In the genomic region with DNA sequence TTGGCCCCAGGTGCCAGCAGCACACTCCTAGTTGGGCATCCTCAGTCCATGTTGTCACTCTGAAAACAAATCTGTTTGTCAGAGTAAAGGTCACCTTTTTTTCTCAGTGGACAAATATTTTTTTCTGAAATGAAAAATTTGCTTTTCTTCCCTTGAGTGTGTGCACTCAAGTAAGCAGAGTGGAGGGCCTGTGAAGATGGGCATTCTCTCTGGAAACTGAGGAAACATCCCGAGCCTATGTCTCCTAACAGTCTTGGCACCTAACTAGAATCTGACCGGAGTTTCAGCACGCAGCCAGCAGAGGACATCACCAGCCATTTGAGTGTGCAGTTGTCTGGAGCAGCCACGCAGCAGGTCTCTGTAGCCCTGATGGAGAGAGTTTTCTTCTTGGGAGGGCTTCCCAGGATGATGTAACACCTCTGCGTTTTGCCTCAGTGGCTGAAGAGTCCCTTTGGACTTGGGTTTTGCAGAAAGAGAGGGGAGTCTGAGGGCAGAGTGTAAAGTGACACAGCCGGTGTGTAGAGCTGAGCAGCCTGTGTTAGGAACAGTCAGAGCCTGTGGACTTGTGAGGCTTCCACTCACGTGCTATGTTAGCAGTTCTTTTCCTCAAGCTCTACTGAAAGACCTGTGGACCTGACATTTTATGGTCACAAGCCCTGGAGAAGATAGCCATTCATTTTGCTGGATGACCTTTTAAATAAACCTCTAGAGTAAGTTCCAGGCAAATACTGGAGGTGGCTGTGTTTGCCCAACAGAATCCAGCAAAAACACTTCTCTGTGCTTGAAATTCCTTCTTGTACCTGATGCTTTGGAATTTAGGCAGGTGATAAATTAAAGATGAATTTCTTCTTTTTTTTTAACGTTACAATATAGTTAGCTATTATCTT, we compare ENCODE assay signal across 11 cellular contexts. TPM values are rescaled to one million over a fixed set of nuclear protein-coding genes. Genes with fewer than 3 reads are reported as not detected.
DNase-seq lines count a peak whose midpoint lies in the region; ATAC-seq and TF ChIP-seq lines count a peak whose summit lies in the region.
"Had no signal": no experiment of that assay in that cellular context is flagged by ENCODE, and none has a peak within 500 bp of the region (broad histone marks: within the 10 kb centered on the region; RNA-seq: fewer than 3 reads in every experiment).

No MANE protein-coding gene starts in this region.

- TF ChIP-seq CTCF in VCaP (conservative IDR thresholded peaks at IDR 0.05), result peak; percentile 68
- no peak for TF ChIP-seq CTCF in progenitor cell of endocrine pancreas (IDR thresholded peaks at IDR 0.05; ENCODE audit: unreplicated experiment)

- H3K27ac ChIP-seq in VCaP, result peak overlapping the region; percentile 97

- DNase-seq in D341Med (ENCODE audit: low spot score) (peak; percentile 58), head of caudate nucleus (peak in 39 of 42 donors; percentile 32 to 85 (median 59)), progenitor cell of endocrine pancreas (ENCODE audit: low spot score, unreplicated experiment) (no peak)
- no peak for DNase-seq in activated CD4-positive, CD25-positive, alpha-beta regulatory T cell (lab: John Stamatoyannopoulos, UW)
- DNase-seq in naive thymus-derived CD8-positive, alpha-beta T cell, result no peak
- DNase-seq: activated naive CD8-positive, alpha-beta T cell treated with anti-CD3 and anti-CD28 coated beads for 36 hours; SW 1271 had no signal

- peaks cover 1% of the 10 kb centered on the region for H3K36me3 Mint-ChIP-seq in progenitor cell of endocrine pancreas (ENCODE audit: insufficient read depth)
- peaks cover 3 to 62% (median 19%) of the 10 kb centered on the region in 3 donors for H3K36me3 Mint-ChIP-seq in naive thymus-derived CD8-positive, alpha-beta T cell

- H3K9me3 Mint-ChIP-seq in progenitor cell of endocrine pancreas (ENCODE audit: low read depth), result no peaks in the 10 kb centered on the region
- H3K9me3 Mint-ChIP-seq in naive thymus-derived CD8-positive, alpha-beta T cell, result no peaks in the 10 kb centered on the region
- H3K9me3 Mint-ChIP-seq: mesothelial cell of epicardium had no signal

- no peaks in the 10 kb centered on the region for H3K27me3 Mint-ChIP-seq in progenitor cell of endocrine pancreas
- no peaks in the 10 kb centered on the region for H3K27me3 Mint-ChIP-seq in naive thymus-derived CD8-positive, alpha-beta T cell
- H3K27me3 Mint-ChIP-seq: activated naive CD8-positive, alpha-beta T cell treated with anti-CD3 and anti-CD28 coated beads for 36 hours had no signal

- H3K27ac Mint-ChIP-seq in progenitor cell of endocrine pancreas, result peak overlapping the region; percentile 9
- peak overlapping the region in 4 of 10 donors; percentile 55 to 87 (median 78) for H3K27ac Mint-ChIP-seq in naive thymus-derived CD8-positive, alpha-beta T cell
- H3K27ac Mint-ChIP-seq: mesothelial cell of epicardium had no signal

- no peak overlapping the region for H3K4me3 Mint-ChIP-seq in progenitor cell of endocrine pancreas (ENCODE audit: low read depth)
- no peak overlapping the region for H3K4me3 Mint-ChIP-seq in naive thymus-derived CD8-positive, alpha-beta T cell
- H3K4me3 Mint-ChIP-seq: activated naive CD8-positive, alpha-beta T cell treated with anti-CD3 and anti-CD28 coated beads for 36 hours; mesothelial cell of epicardium had no signal

- ATAC-seq in naive thymus-derived CD8-positive, alpha-beta T cell, result no peak
- ATAC-seq in GM21717 (IDR thresholded peaks at IDR 0.05; ENCODE audit: unreplicated experiment) (no peak), HG03097 (IDR thresholded peaks at IDR 0.05; ENCODE audit: low FRiP score, unreplicated experiment) (no peak)

- peaks cover 19% of the 10 kb centered on the region for H3K4me1 Mint-ChIP-seq in progenitor cell of endocrine pancreas (ENCODE audit: low read depth)
- peaks cover 17 to 65% (median 24%) of the 10 kb centered on the region in 4 donors for H3K4me1 Mint-ChIP-seq in naive thymus-derived CD8-positive, alpha-beta T cell

- intact Hi-C loops in head of caudate nucleus (cut with DNase I), result loop anchor here (5.0 to 10.0 kb wide), 2 partner anchors 32 to 55 kb away; partner anchors contain the start of gene ABHD2

- POLR2A ChIA-PET in naive thymus-derived CD8-positive, alpha-beta T cell (lab: Charles Lee), result no interaction called here

RNA-seq across cellular contexts. Expression of gene ABHD2, which starts 51.6 kb away (rescaled TPM):
- total RNA-seq in progenitor cell of endocrine pancreas, result 53.1 and 54.4 TPM in 2 replicates
- 10 to 100 TPM; 47.6 to 49.9 TPM for total RNA-seq in naive thymus-derived CD8-positive, alpha-beta T cell
- 10 to 100 TPM; 14.0 to 17.1 (median 15.0) TPM for polyA plus RNA-seq in naive thymus-derived CD8-positive, alpha-beta T cell

Comparison
In these comparisons a context has a peak if more than half of its experiments do, and no peak if none do; other contexts are left out.
1. DNase-seq: peak in D341Med (single experiment) and head of caudate nucleus (39 of 42); none in progenitor cell of endocrine pancreas (single experiment), activated CD4-positive, CD25-positive, alpha-beta regulatory T cell (0 of 4) and naive thymus-derived CD8-positive, alpha-beta T cell (0 of 10).